In the genomic region with DNA sequence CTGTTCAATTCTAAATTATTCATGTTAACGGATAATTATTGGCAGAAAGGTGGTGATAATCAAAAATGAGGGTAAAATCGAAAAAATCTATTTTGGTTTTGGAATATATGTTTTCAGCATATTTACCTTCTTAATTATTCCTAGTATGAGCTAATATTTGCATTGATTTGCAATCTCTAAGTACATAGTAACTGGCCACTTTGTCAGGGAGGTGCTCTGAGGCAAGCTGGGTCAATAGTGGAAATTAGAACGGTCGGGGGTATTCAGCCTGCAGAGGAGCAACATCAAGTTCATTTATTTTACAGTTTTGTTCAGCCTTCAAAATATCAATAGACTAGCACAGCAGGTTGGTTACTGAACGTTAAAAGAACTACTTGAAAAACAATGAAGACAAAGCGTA, we compare ENCODE assay signal across 1 cellular context.
TF ChIP-seq lines count a peak whose summit lies in the region.

No MANE protein-coding gene starts in this region.

TF ChIP-seq in HepG2, 621 proteins besides CTCF, POLR2A, EP300 and RAD21 (continues in another document):
- no peak for TF ChIP-seq MLLT10 (CRISPR knock-in tag; IDR thresholded peaks at IDR 0.05)
- TF ChIP-seq ZNF180 (CRISPR knock-in tag; IDR thresholded peaks at IDR 0.05; ENCODE audit: borderline replicate concordance, low read depth), result no peak
- TF ChIP-seq KLF6 (CRISPR knock-in tag; IDR thresholded peaks at IDR 0.05), result no peak
- no peak for TF ChIP-seq ZNF124 (CRISPR knock-in tag; IDR thresholded peaks at IDR 0.05)
- TF ChIP-seq TBX3 (IDR thresholded peaks at IDR 0.05; ENCODE audit: borderline replicate concordance), result peak; percentile 89
- TF ChIP-seq NAIF1 (CRISPR knock-in tag; IDR thresholded peaks at IDR 0.05; ENCODE audit: borderline replicate concordance), result 0 out of 2 replicates have a peak, but pooled peaks have one; percentile 14
- peak; percentile 61; the same call in 1 of the 2 replicates for TF ChIP-seq NFIC (IDR thresholded peaks at IDR 0.05; ENCODE audit: low read length)
- TF ChIP-seq SPEN (CRISPR knock-in tag; IDR thresholded peaks at IDR 0.05; ENCODE audit: low read depth), result no peak
- 0 out of 2 replicates have a peak, but pooled peaks have one; percentile 51 for TF ChIP-seq IRF2 (CRISPR knock-in tag; IDR thresholded peaks at IDR 0.05)
- peak; percentile 57 for TF ChIP-seq BCL6 (CRISPR knock-in tag; IDR thresholded peaks at IDR 0.05)
- TF ChIP-seq RFX3 (CRISPR knock-in tag; IDR thresholded peaks at IDR 0.05), result peak; percentile 49; the same call in 1 of the 2 replicates
- TF ChIP-seq FOXP1 (IDR thresholded peaks at IDR 0.05), result no peak
- TF ChIP-seq FOXP1 (CRISPR knock-in tag; IDR thresholded peaks at IDR 0.05), result peak; percentile 48; the same call in 1 of the 2 replicates
- TF ChIP-seq NR2F1 (CRISPR knock-in tag; IDR thresholded peaks at IDR 0.05), result 0 out of 4 replicates have a peak, but pooled peaks of 1 of the 2 experiments have one; percentile 14
- peak; percentile 91 for TF ChIP-seq FOXA1 (IDR thresholded peaks at IDR 0.05)
- TF ChIP-seq FOXA1 (CRISPR knock-in tag; IDR thresholded peaks at IDR 0.05), result peak; percentile 90
- TF ChIP-seq, protein P1, sequence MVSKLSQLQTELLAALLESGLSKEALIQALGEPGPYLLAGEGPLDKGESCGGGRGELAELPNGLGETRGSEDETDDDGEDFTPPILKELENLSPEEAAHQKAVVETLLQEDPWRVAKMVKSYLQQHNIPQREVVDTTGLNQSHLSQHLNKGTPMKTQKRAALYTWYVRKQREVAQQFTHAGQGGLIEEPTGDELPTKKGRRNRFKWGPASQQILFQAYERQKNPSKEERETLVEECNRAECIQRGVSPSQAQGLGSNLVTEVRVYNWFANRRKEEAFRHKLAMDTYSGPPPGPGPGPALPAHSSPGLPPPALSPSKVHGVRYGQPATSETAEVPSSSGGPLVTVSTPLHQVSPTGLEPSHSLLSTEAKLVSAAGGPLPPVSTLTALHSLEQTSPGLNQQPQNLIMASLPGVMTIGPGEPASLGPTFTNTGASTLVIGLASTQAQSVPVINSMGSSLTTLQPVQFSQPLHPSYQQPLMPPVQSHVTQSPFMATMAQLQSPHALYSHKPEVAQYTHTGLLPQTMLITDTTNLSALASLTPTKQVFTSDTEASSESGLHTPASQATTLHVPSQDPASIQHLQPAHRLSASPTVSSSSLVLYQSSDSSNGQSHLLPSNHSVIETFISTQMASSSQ (IDR thresholded peaks at IDR 0.05; ENCODE audit: low read depth), result peak; percentile 45; the same call in 1 of the 2 replicates
- TF ChIP-seq, protein P1 (CRISPR knock-in tag; IDR thresholded peaks at IDR 0.05; ENCODE audit: borderline replicate concordance), result no peak
- TF ChIP-seq KLF11 (CRISPR knock-in tag; IDR thresholded peaks at IDR 0.05), result 0 out of 2 replicates have a peak, but pooled peaks have one; percentile 25
- TF ChIP-seq THAP11 (CRISPR knock-in tag; IDR thresholded peaks at IDR 0.05), result no peak
- TF ChIP-seq NFATC3 (CRISPR knock-in tag; IDR thresholded peaks at IDR 0.05), result no peak
- TF ChIP-seq RFXAP (CRISPR knock-in tag; IDR thresholded peaks at IDR 0.05; ENCODE audit: borderline replicate concordance), result peak; percentile 34; the same call in 1 of the 2 replicates
- TF ChIP-seq, protein P2, sequence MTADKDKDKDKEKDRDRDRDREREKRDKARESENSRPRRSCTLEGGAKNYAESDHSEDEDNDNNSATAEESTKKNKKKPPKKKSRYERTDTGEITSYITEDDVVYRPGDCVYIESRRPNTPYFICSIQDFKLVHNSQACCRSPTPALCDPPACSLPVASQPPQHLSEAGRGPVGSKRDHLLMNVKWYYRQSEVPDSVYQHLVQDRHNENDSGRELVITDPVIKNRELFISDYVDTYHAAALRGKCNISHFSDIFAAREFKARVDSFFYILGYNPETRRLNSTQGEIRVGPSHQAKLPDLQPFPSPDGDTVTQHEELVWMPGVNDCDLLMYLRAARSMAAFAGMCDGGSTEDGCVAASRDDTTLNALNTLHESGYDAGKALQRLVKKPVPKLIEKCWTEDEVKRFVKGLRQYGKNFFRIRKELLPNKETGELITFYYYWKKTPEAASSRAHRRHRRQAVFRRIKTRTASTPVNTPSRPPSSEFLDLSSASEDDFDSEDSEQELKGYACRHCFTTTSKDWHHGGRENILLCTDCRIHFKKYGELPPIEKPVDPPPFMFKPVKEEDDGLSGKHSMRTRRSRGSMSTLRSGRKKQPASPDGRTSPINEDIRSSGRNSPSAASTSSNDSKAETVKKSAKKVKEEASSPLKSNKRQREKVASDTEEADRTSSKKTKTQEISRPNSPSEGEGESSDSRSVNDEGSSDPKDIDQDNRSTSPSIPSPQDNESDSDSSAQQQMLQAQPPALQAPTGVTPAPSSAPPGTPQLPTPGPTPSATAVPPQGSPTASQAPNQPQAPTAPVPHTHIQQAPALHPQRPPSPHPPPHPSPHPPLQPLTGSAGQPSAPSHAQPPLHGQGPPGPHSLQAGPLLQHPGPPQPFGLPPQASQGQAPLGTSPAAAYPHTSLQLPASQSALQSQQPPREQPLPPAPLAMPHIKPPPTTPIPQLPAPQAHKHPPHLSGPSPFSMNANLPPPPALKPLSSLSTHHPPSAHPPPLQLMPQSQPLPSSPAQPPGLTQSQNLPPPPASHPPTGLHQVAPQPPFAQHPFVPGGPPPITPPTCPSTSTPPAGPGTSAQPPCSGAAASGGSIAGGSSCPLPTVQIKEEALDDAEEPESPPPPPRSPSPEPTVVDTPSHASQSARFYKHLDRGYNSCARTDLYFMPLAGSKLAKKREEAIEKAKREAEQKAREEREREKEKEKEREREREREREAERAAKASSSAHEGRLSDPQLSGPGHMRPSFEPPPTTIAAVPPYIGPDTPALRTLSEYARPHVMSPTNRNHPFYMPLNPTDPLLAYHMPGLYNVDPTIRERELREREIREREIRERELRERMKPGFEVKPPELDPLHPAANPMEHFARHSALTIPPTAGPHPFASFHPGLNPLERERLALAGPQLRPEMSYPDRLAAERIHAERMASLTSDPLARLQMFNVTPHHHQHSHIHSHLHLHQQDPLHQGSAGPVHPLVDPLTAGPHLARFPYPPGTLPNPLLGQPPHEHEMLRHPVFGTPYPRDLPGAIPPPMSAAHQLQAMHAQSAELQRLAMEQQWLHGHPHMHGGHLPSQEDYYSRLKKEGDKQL (CRISPR knock-in tag; IDR thresholded peaks at IDR 0.05; ENCODE audit: low read depth), result no peak
- peak; percentile 75 for TF ChIP-seq SKI (IDR thresholded peaks at IDR 0.05; ENCODE audit: partially characterized antibody)
- TF ChIP-seq SNAPC2 (CRISPR knock-in tag; IDR thresholded peaks at IDR 0.05), result no peak
- TF ChIP-seq, protein P3, sequence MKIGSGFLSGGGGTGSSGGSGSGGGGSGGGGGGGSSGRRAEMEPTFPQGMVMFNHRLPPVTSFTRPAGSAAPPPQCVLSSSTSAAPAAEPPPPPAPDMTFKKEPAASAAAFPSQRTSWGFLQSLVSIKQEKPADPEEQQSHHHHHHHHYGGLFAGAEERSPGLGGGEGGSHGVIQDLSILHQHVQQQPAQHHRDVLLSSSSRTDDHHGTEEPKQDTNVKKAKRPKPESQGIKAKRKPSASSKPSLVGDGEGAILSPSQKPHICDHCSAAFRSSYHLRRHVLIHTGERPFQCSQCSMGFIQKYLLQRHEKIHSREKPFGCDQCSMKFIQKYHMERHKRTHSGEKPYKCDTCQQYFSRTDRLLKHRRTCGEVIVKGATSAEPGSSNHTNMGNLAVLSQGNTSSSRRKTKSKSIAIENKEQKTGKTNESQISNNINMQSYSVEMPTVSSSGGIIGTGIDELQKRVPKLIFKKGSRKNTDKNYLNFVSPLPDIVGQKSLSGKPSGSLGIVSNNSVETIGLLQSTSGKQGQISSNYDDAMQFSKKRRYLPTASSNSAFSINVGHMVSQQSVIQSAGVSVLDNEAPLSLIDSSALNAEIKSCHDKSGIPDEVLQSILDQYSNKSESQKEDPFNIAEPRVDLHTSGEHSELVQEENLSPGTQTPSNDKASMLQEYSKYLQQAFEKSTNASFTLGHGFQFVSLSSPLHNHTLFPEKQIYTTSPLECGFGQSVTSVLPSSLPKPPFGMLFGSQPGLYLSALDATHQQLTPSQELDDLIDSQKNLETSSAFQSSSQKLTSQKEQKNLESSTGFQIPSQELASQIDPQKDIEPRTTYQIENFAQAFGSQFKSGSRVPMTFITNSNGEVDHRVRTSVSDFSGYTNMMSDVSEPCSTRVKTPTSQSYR (CRISPR knock-in tag; IDR thresholded peaks at IDR 0.05; ENCODE audit: borderline replicate concordance), result peak; percentile 18; the same call in 1 of the 2 replicates
- TF ChIP-seq HDAC1 (CRISPR knock-in tag; IDR thresholded peaks at IDR 0.05), result 0 out of 2 replicates have a peak, but pooled peaks have one; percentile 39
- no peak for TF ChIP-seq NFKBIZ (CRISPR knock-in tag; IDR thresholded peaks at IDR 0.05)
- TF ChIP-seq ZNF614 (CRISPR knock-in tag; IDR thresholded peaks at IDR 0.05; ENCODE audit: borderline replicate concordance), result 0 out of 2 replicates have a peak, but pooled peaks have one; percentile 3
- TF ChIP-seq E2F2 (CRISPR knock-in tag; IDR thresholded peaks at IDR 0.05; ENCODE audit: borderline replicate concordance), result no peak
- peak; percentile 52; the same call in 1 of the 2 replicates for TF ChIP-seq ARID5B (CRISPR knock-in tag; IDR thresholded peaks at IDR 0.05)
- TF ChIP-seq SOX5 (CRISPR knock-in tag; IDR thresholded peaks at IDR 0.05; ENCODE audit: borderline replicate concordance), result peak; percentile 8; the same call in 1 of the 2 replicates
- TF ChIP-seq SALL1 (CRISPR knock-in tag; IDR thresholded peaks at IDR 0.05), result peak; percentile 43; the same call in 1 of the 2 replicates
- TF ChIP-seq, protein P4, sequence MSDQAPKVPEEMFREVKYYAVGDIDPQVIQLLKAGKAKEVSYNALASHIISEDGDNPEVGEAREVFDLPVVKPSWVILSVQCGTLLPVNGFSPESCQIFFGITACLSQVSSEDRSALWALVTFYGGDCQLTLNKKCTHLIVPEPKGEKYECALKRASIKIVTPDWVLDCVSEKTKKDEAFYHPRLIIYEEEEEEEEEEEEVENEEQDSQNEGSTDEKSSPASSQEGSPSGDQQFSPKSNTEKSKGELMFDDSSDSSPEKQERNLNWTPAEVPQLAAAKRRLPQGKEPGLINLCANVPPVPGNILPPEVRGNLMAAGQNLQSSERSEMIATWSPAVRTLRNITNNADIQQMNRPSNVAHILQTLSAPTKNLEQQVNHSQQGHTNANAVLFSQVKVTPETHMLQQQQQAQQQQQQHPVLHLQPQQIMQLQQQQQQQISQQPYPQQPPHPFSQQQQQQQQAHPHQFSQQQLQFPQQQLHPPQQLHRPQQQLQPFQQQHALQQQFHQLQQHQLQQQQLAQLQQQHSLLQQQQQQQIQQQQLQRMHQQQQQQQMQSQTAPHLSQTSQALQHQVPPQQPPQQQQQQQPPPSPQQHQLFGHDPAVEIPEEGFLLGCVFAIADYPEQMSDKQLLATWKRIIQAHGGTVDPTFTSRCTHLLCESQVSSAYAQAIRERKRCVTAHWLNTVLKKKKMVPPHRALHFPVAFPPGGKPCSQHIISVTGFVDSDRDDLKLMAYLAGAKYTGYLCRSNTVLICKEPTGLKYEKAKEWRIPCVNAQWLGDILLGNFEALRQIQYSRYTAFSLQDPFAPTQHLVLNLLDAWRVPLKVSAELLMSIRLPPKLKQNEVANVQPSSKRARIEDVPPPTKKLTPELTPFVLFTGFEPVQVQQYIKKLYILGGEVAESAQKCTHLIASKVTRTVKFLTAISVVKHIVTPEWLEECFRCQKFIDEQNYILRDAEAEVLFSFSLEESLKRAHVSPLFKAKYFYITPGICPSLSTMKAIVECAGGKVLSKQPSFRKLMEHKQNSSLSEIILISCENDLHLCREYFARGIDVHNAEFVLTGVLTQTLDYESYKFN (CRISPR knock-in tag; conservative IDR thresholded peaks at IDR 0.05), result peak; percentile 32
- TF ChIP-seq SOX6 (IDR thresholded peaks at IDR 0.05), result no peak
- peak; percentile 50; the same call in 1 of the 2 replicates for TF ChIP-seq SOX6 (CRISPR knock-in tag; IDR thresholded peaks at IDR 0.05)
- peak; percentile 56; the same call in 1 of the 2 replicates for TF ChIP-seq CEBPG (CRISPR knock-in tag; IDR thresholded peaks at IDR 0.05)
- no peak for TF ChIP-seq ZNF850 (CRISPR knock-in tag; conservative IDR thresholded peaks at IDR 0.05)
